In the genomic region with DNA sequence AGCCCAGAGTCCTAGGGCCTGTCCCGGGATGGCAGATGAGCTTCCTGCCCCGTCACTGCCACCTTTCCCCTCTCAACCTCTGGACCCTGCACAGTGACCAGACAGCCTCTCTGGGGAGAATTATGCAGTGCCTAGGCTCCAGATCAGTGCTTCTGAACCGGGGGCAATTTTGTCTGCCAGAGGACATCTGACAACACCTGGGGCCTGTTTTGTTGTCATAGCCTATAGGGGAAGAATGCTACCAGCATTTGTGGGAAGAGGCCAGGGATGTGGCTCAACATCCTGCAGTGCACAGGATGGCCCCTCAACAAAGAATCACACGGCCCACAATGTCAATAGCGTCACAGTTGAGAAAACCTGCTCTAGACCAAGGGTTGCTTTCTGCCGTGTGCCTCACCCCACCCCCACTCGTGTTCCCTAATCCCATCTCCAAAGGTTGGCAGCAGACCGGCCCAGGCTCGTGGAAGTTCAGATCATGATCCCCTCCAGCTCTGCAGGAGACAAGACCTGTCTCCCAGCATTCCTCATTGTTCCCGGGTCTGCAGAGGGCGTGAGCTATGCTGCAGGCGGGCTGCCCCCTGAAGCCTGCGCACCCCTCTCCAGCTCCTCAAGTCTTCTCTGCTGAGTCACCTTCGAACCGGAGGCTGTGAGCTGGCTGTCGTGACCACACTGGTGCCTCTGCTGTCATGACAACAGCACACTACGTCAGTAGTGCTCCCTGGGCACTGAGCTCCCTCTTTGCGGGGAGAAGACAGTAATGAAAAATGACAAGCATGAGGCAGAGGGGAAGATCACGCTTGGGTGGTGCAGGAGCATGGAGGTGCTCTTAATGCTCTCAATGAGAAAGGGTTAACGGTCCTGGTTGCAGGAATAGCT, we compare ENCODE assay signal across 1 cellular context.
TF ChIP-seq lines count a peak whose summit lies in the region.

No MANE protein-coding gene starts in this region.

TF ChIP-seq in HepG2, 621 proteins besides CTCF, POLR2A, EP300 and RAD21 (continued from another document and continues in another):
- TF ChIP-seq SCMH1 (CRISPR knock-in tag; IDR thresholded peaks at IDR 0.05; ENCODE audit: borderline replicate concordance): no peak
- no peak for TF ChIP-seq ZNF75D (CRISPR knock-in tag; IDR thresholded peaks at IDR 0.05; ENCODE audit: borderline replicate concordance)
- TF ChIP-seq, protein P1, sequence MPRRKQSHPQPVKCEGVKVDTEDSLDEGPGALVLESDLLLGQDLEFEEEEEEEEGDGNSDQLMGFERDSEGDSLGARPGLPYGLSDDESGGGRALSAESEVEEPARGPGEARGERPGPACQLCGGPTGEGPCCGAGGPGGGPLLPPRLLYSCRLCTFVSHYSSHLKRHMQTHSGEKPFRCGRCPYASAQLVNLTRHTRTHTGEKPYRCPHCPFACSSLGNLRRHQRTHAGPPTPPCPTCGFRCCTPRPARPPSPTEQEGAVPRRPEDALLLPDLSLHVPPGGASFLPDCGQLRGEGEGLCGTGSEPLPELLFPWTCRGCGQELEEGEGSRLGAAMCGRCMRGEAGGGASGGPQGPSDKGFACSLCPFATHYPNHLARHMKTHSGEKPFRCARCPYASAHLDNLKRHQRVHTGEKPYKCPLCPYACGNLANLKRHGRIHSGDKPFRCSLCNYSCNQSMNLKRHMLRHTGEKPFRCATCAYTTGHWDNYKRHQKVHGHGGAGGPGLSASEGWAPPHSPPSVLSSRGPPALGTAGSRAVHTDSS (CRISPR knock-in tag; conservative IDR thresholded peaks at IDR 0.05): no peak
- TF ChIP-seq RAD51 (IDR thresholded peaks at IDR 0.05; ENCODE audit: borderline replicate concordance): no peak
- no peak for TF ChIP-seq JUNB (CRISPR knock-in tag; IDR thresholded peaks at IDR 0.05; ENCODE audit: borderline replicate concordance)
- TF ChIP-seq ZNF614 (CRISPR knock-in tag; IDR thresholded peaks at IDR 0.05; ENCODE audit: borderline replicate concordance): peak; percentile 32; the same call in 1 of the 2 replicates
- TF ChIP-seq, protein P2, sequence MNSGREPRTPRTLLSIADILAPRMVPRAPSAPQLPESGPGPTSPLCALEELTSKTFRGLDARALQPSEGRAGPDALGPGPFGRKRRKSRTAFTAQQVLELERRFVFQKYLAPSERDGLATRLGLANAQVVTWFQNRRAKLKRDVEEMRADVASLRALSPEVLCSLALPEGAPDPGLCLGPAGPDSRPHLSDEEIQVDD (CRISPR knock-in tag; IDR thresholded peaks at IDR 0.05; ENCODE audit: borderline replicate concordance): no peak
- no peak for TF ChIP-seq HNRNPK (IDR thresholded peaks at IDR 0.05; ENCODE audit: low read depth, low read length, poor library complexity, severe bottlenecking)
- TF ChIP-seq, protein P3, sequence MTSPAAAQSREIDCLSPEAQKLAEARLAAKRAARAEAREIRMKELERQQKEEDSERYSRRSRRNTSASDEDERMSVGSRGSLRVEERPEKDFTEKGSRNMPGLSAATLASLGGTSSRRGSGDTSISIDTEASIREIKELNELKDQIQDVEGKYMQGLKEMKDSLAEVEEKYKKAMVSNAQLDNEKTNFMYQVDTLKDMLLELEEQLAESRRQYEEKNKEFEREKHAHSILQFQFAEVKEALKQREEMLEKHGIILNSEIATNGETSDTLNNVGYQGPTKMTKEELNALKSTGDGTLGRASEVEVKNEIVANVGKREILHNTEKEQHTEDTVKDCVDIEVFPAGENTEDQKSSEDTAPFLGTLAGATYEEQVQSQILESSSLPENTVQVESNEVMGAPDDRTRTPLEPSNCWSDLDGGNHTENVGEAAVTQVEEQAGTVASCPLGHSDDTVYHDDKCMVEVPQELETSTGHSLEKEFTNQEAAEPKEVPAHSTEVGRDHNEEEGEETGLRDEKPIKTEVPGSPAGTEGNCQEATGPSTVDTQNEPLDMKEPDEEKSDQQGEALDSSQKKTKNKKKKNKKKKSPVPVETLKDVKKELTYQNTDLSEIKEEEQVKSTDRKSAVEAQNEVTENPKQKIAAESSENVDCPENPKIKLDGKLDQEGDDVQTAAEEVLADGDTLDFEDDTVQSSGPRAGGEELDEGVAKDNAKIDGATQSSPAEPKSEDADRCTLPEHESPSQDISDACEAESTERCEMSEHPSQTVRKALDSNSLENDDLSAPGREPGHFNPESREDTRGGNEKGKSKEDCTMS (CRISPR knock-in tag; conservative IDR thresholded peaks at IDR 0.05): no peak
- TF ChIP-seq ZNF20 (CRISPR knock-in tag; IDR thresholded peaks at IDR 0.05): no peak
- no peak for TF ChIP-seq ZNF598 (CRISPR knock-in tag; IDR thresholded peaks at IDR 0.05; ENCODE audit: borderline replicate concordance)
- TF ChIP-seq ZNF660 (CRISPR knock-in tag; IDR thresholded peaks at IDR 0.05; ENCODE audit: borderline replicate concordance, low read depth): no peak
- no peak for TF ChIP-seq PRPF4 (IDR thresholded peaks at IDR 0.05; ENCODE audit: low read depth, low read length, poor library complexity, severe bottlenecking)
- no peak for TF ChIP-seq ZNF619 (CRISPR knock-in tag; IDR thresholded peaks at IDR 0.05)
- TF ChIP-seq MTA1 (CRISPR knock-in tag; IDR thresholded peaks at IDR 0.05; ENCODE audit: borderline replicate concordance): 0 out of 2 replicates have a peak, but pooled peaks have one; percentile 44
- TF ChIP-seq IRX3 (CRISPR knock-in tag; IDR thresholded peaks at IDR 0.05; ENCODE audit: borderline replicate concordance, low read depth): peak; percentile 45; the same call in 1 of the 2 replicates
- no peak for TF ChIP-seq ZNF570 (CRISPR knock-in tag; IDR thresholded peaks at IDR 0.05; ENCODE audit: borderline replicate concordance)
- TF ChIP-seq, protein P4, sequence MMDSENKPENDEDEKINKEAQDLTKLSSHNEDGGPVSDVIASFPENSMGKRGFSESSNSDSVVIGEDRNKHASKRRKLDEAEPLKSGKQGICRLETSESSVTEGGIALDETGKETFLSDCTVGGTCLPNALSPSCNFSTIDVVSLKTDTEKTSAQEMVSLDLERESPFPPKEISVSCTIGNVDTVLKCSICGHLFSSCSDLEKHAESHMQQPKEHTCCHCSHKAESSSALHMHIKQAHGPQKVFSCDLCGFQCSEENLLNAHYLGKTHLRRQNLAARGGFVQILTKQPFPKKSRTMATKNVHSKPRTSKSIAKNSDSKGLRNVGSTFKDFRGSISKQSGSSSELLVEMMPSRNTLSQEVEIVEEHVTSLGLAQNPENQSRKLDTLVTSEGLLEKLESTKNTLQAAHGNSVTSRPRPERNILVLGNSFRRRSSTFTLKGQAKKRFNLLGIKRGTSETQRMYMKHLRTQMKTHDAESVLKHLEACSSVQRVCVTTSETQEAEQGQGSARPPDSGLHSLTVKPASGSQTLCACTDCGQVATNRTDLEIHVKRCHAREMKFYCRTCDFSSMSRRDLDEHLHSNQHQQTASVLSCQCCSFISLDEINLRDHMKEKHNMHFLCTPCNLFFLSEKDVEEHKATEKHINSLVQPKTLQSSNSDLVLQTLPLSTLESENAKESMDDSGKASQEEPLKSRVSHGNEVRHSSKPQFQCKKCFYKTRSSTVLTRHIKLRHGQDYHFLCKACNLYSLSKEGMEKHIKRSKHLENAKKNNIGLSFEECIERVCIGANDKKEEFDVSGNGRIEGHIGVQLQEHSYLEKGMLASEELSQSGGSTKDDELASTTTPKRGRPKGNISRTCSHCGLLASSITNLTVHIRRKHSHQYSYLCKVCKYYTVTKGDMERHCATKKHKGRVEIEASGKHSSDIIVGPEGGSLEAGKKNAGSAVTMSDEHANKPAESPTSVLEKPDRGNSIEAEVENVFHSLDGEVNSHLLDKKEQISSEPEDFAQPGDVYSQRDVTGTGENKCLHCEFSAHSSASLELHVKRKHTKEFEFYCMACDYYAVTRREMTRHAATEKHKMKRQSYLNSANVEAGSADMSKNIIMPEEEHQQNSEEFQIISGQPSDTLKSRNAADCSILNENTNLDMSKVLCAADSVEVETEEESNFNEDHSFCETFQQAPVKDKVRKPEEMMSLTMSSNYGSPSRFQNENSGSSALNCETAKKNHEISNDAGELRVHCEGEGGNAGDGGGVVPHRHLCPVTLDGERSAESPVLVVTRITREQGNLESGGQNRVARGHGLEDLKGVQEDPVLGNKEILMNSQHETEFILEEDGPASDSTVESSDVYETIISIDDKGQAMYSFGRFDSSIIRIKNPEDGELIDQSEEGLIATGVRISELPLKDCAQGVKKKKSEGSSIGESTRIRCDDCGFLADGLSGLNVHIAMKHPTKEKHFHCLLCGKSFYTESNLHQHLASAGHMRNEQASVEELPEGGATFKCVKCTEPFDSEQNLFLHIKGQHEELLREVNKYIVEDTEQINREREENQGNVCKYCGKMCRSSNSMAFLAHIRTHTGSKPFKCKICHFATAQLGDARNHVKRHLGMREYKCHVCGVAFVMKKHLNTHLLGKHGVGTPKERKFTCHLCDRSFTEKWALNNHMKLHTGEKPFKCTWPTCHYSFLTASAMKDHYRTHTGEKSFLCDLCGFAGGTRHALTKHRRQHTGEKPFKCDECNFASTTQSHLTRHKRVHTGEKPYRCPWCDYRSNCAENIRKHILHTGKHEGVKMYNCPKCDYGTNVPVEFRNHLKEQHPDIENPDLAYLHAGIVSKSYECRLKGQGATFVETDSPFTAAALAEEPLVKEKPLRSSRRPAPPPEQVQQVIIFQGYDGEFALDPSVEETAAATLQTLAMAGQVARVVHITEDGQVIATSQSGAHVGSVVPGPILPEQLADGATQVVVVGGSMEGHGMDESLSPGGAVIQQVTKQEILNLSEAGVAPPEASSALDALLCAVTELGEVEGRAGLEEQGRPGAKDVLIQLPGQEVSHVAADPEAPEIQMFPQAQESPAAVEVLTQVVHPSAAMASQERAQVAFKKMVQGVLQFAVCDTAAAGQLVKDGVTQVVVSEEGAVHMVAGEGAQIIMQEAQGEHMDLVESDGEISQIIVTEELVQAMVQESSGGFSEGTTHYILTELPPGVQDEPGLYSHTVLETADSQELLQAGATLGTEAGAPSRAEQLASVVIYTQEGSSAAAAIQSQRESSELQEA (CRISPR knock-in tag; IDR thresholded peaks at IDR 0.05; ENCODE audit: not compliant biosample characterization): no peak
- TF ChIP-seq SIN3B (IDR thresholded peaks at IDR 0.05; ENCODE audit: low read length): no peak
- no peak for TF ChIP-seq NFE2L1 (CRISPR knock-in tag; IDR thresholded peaks at IDR 0.05; ENCODE audit: borderline replicate concordance)
- TF ChIP-seq TP53 (CRISPR knock-in tag; conservative IDR thresholded peaks at IDR 0.05): no peak; the same call in 1 of the 2 replicates
- TF ChIP-seq, protein P5, sequence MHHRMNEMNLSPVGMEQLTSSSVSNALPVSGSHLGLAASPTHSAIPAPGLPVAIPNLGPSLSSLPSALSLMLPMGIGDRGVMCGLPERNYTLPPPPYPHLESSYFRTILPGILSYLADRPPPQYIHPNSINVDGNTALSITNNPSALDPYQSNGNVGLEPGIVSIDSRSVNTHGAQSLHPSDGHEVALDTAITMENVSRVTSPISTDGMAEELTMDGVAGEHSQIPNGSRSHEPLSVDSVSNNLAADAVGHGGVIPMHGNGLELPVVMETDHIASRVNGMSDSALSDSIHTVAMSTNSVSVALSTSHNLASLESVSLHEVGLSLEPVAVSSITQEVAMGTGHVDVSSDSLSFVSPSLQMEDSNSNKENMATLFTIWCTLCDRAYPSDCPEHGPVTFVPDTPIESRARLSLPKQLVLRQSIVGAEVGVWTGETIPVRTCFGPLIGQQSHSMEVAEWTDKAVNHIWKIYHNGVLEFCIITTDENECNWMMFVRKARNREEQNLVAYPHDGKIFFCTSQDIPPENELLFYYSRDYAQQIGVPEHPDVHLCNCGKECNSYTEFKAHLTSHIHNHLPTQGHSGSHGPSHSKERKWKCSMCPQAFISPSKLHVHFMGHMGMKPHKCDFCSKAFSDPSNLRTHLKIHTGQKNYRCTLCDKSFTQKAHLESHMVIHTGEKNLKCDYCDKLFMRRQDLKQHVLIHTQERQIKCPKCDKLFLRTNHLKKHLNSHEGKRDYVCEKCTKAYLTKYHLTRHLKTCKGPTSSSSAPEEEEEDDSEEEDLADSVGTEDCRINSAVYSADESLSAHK (CRISPR knock-in tag; IDR thresholded peaks at IDR 0.05; ENCODE audit: borderline replicate concordance): no peak
- TF ChIP-seq CENPX (CRISPR knock-in tag; IDR thresholded peaks at IDR 0.05): no peak
- TF ChIP-seq IRF2 (CRISPR knock-in tag; IDR thresholded peaks at IDR 0.05): no peak
- no peak; the same call in 1 of the 2 replicates for TF ChIP-seq CAMTA2 (CRISPR knock-in tag; IDR thresholded peaks at IDR 0.05; ENCODE audit: borderline replicate concordance)
- peak; percentile 72 for TF ChIP-seq KDM6A (CRISPR knock-in tag; IDR thresholded peaks at IDR 0.05; ENCODE audit: low read depth)
- TF ChIP-seq ZNF34 (CRISPR knock-in tag; IDR thresholded peaks at IDR 0.05; ENCODE audit: borderline replicate concordance): no peak
- TF ChIP-seq MTF2 (CRISPR knock-in tag; IDR thresholded peaks at IDR 0.05; ENCODE audit: borderline replicate concordance): no peak
- no peak for TF ChIP-seq HNRNPLL (IDR thresholded peaks at IDR 0.05; ENCODE audit: low read depth, low read length, poor library complexity, severe bottlenecking)
- TF ChIP-seq, protein P6, sequence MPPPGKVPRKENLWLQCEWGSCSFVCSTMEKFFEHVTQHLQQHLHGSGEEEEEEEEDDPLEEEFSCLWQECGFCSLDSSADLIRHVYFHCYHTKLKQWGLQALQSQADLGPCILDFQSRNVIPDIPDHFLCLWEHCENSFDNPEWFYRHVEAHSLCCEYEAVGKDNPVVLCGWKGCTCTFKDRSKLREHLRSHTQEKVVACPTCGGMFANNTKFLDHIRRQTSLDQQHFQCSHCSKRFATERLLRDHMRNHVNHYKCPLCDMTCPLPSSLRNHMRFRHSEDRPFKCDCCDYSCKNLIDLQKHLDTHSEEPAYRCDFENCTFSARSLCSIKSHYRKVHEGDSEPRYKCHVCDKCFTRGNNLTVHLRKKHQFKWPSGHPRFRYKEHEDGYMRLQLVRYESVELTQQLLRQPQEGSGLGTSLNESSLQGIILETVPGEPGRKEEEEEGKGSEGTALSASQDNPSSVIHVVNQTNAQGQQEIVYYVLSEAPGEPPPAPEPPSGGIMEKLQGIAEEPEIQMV (CRISPR knock-in tag; IDR thresholded peaks at IDR 0.05; ENCODE audit: low read depth): no peak
- TF ChIP-seq, protein P7, sequence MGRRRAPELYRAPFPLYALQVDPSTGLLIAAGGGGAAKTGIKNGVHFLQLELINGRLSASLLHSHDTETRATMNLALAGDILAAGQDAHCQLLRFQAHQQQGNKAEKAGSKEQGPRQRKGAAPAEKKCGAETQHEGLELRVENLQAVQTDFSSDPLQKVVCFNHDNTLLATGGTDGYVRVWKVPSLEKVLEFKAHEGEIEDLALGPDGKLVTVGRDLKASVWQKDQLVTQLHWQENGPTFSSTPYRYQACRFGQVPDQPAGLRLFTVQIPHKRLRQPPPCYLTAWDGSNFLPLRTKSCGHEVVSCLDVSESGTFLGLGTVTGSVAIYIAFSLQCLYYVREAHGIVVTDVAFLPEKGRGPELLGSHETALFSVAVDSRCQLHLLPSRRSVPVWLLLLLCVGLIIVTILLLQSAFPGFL (CRISPR knock-in tag; IDR thresholded peaks at IDR 0.05): no peak
- peak; percentile 84 for TF ChIP-seq ZNF263 (CRISPR knock-in tag; IDR thresholded peaks at IDR 0.05)
- no peak for TF ChIP-seq ZNF572 (CRISPR knock-in tag; IDR thresholded peaks at IDR 0.05)
- TF ChIP-seq AHR (CRISPR knock-in tag; IDR thresholded peaks at IDR 0.05): peak; percentile 85; the same call in 1 of the 2 replicates
- TF ChIP-seq ZNF607 (CRISPR knock-in tag; IDR thresholded peaks at IDR 0.05; ENCODE audit: borderline replicate concordance): no peak
- TF ChIP-seq, protein P8, sequence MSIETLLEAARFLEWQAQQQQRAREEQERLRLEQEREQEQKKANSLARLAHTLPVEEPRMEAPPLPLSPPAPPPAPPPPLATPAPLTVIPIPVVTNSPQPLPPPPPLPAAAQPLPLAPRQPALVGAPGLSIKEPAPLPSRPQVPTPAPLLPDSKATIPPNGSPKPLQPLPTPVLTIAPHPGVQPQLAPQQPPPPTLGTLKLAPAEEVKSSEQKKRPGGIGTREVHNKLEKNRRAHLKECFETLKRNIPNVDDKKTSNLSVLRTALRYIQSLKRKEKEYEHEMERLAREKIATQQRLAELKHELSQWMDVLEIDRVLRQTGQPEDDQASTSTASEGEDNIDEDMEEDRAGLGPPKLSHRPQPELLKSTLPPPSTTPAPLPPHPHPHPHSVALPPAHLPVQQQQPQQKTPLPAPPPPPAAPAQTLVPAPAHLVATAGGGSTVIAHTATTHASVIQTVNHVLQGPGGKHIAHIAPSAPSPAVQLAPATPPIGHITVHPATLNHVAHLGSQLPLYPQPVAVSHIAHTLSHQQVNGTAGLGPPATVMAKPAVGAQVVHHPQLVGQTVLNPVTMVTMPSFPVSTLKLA (IDR thresholded peaks at IDR 0.05): no peak
